In genomic region chr2:121584741-121585140, GRCh38 we compare ENCODE assay signal across 1 cellular context.
TF ChIP-seq lines count a peak whose summit lies in the region.

No MANE protein-coding gene starts in this region.

TF ChIP-seq in K562, 482 proteins besides CTCF, POLR2A, EP300 and RAD21:
- no peak for TF ChIP-seq CHD4 (IDR thresholded peaks at IDR 0.05; ENCODE audit: insufficient read depth, insufficient replicate concordance, low read depth, low read length, poor library complexity, severe bottlenecking)
- TF ChIP-seq ZNF512 (tag; IDR thresholded peaks at IDR 0.05) = no peak
- TF ChIP-seq ZNF639 (CRISPR knock-in tag; conservative IDR thresholded peaks at IDR 0.05 in 1 of 2, IDR thresholded peaks at IDR 0.05 in 1 of 2) = no peak
- no peak for TF ChIP-seq GTF2A2 (tag; IDR thresholded peaks at IDR 0.05)
- no peak for TF ChIP-seq ZNF785 (CRISPR knock-in tag; IDR thresholded peaks at IDR 0.05)
- no peak for TF ChIP-seq WHSC1 (IDR thresholded peaks at IDR 0.05; ENCODE audit: low read length)
- TF ChIP-seq ATF7 (IDR thresholded peaks at IDR 0.05) = no peak
- TF ChIP-seq RBM39 (optimal IDR thresholded peaks at IDR 0.05; ENCODE audit: low read depth, low read length) = no peak
